In genomic region chr17:40358323-40359038, GRCh38 we compare ENCODE assay signal across 1 cellular context.
TF ChIP-seq lines count a peak whose summit lies in the region.

No MANE protein-coding gene starts in this region.

TF ChIP-seq in K562, 482 proteins besides CTCF, POLR2A, EP300 and RAD21 (continued from another document and continues in another):
- TF ChIP-seq ATF3 (IDR thresholded peaks at IDR 0.05) (no peak), ATF3 (CRISPR knock-in tag; conservative IDR thresholded peaks at IDR 0.05) (no peak), RB1 (IDR thresholded peaks at IDR 0.05; ENCODE audit: low read depth) (peak; percentile 82), LEF1 (IDR thresholded peaks at IDR 0.05) (no peak), NFRKB (IDR thresholded peaks at IDR 0.05; ENCODE audit: low read depth) (no peak), BCLAF1 (IDR thresholded peaks at IDR 0.05; ENCODE audit: borderline replicate concordance in 1 of 2, control insufficient read depth in 1 of 2, low read depth in 2 of 2, low read length in 1 of 2) (0 out of 4 replicates have a peak, but pooled peaks of 1 of the 2 experiments have one; percentile 66), TAF7 (tag; IDR thresholded peaks at IDR 0.05) (no peak), MBD2 (IDR thresholded peaks at IDR 0.05; ENCODE audit: borderline replicate concordance, low read depth) (no peak), ARID3A (IDR thresholded peaks at IDR 0.05; ENCODE audit: borderline replicate concordance, low read depth, low read length) (no peak), ZNF766 (CRISPR knock-in tag; conservative IDR thresholded peaks at IDR 0.05) (no peak), MYBL2 (IDR thresholded peaks at IDR 0.05; ENCODE audit: low read depth) (no peak), MYBL2 (CRISPR knock-in tag; IDR thresholded peaks at IDR 0.05; ENCODE audit: borderline replicate concordance) (no peak), CEBPZ (IDR thresholded peaks at IDR 0.05; ENCODE audit: borderline replicate concordance, low read depth, low read length) (no peak), ZNF77 (CRISPR knock-in tag; IDR thresholded peaks at IDR 0.05) (no peak), ARNT (IDR thresholded peaks at IDR 0.05) (peak in 1 of 2 experiments; percentile 60; a peak in 2 of 4 replicates), ESRRA (IDR thresholded peaks at IDR 0.05; ENCODE audit: borderline replicate concordance, low read depth) (peak; percentile 19; the same call in 1 of the 2 replicates), ZNF778 (CRISPR knock-in tag; IDR thresholded peaks at IDR 0.05) (no peak), HMGXB4 (CRISPR knock-in tag; IDR thresholded peaks at IDR 0.05) (no peak), ZNF124 (CRISPR knock-in tag; IDR thresholded peaks at IDR 0.05) (no peak), CBFA2T2 (conservative IDR thresholded peaks at IDR 0.05) (no peak), ZC3H8 (IDR thresholded peaks at IDR 0.05) (peak; percentile 63; the same call in 1 of the 2 replicates), CREB5 (CRISPR knock-in tag; IDR thresholded peaks at IDR 0.05) (no peak), PHB (CRISPR knock-in tag; IDR thresholded peaks at IDR 0.05) (no peak), KLF13 (tag; IDR thresholded peaks at IDR 0.05; ENCODE audit: borderline replicate concordance, low read depth) (no peak), POLR3A (IDR thresholded peaks at IDR 0.05; ENCODE audit: borderline replicate concordance, extremely low read depth, insufficient read depth, insufficient read length) (no peak), TRIM25 (IDR thresholded peaks at IDR 0.05; ENCODE audit: borderline replicate concordance) (peak; percentile 80; the same call in 1 of the 2 replicates), HDAC8 (tag; IDR thresholded peaks at IDR 0.05) (no peak), TCF3 (CRISPR knock-in tag; IDR thresholded peaks at IDR 0.05) (no peak), ZNF507 (tag; conservative IDR thresholded peaks at IDR 0.05) (no peak), SMAD3 (CRISPR knock-in tag; conservative IDR thresholded peaks at IDR 0.05) (no peak), ZNF384 (IDR thresholded peaks at IDR 0.05; ENCODE audit: low read depth, low read length) (no peak), GTF2A2 (tag; IDR thresholded peaks at IDR 0.05) (no peak), ZNF174 (CRISPR knock-in tag; IDR thresholded peaks at IDR 0.05) (no peak), BRD4 (IDR thresholded peaks at IDR 0.05) (no peak), TARDBP (IDR thresholded peaks at IDR 0.05) (no peak), NR0B1 (IDR thresholded peaks at IDR 0.05; ENCODE audit: partially characterized antibody) (no peak), SRSF9 (IDR thresholded peaks at IDR 0.05; ENCODE audit: borderline replicate concordance, low read depth, low read length) (no peak), CUX1 (CRISPR knock-in tag; IDR thresholded peaks at IDR 0.05) (no peak), ZSCAN32 (CRISPR knock-in tag; IDR thresholded peaks at IDR 0.05) (no peak), ARID1B (IDR thresholded peaks at IDR 0.05) (peak; percentile 41), MCM7 (IDR thresholded peaks at IDR 0.05) (no peak), CREB3 (tag; conservative IDR thresholded peaks at IDR 0.05; ENCODE audit: low read depth) (no peak)
